15 cellular contexts compared by ENCODE assay signal in genomic region chr12:122850695-122851350, GRCh38. TPM values are rescaled to one million over a fixed set of nuclear protein-coding genes. Genes with fewer than 3 reads are reported as not detected.
DNase-seq lines count a peak whose midpoint lies in the region; ATAC-seq and TF ChIP-seq lines count a peak whose summit lies in the region.
"Had no signal": no experiment of that assay in that cellular context is flagged by ENCODE, and none has a peak within 500 bp of the region (broad histone marks: within the 10 kb centered on the region; RNA-seq: fewer than 3 reads in every experiment).

No MANE protein-coding gene starts in this region.

- H3K4me3 ChIP-seq in dorsolateral prefrontal cortex = no peak overlapping the region
- H3K4me3 ChIP-seq in osteoblast (ENCODE audit: insufficient read depth, low read length) = no peak overlapping the region
- H3K4me3 ChIP-seq in uterus = no peak overlapping the region

- peak; percentile 72 for DNase-seq in AG20443 (ENCODE audit: low spot score)
- peak; percentile 67 for DNase-seq in LHCN-M2 (ENCODE audit: low read depth)
- peak in 1 of 10 donors; percentile 37 for DNase-seq in dorsolateral prefrontal cortex
- peak; percentile 93 for DNase-seq in osteoblast (ENCODE audit: insufficient read length, low spot score, missing footprints)
- no peak for DNase-seq in uterus
- no peak for DNase-seq in putamen (ENCODE audit: low spot score)
- no peak for DNase-seq in activated T-helper 2 cell treated with anti-CD3 and anti-CD28 coated beads, Interferon-gamma antibody, Interleukin-2, Interleukin-4, amounts not matched to agents 10 μg/mL and 5 μg/mL and 100 μg/mL, durations not matched to agents 14 hours and 24 hours and 36 hours (ENCODE audit: low spot score)
- DNase-seq: activated CD4-positive, alpha-beta T cell treated with anti-CD3 and anti-CD28 coated beads, Interleukin-2, amount 10 ng/mL, durations not matched to agents 24 days and 14 days; activated T-cell treated with anti-CD3 and anti-CD28 coated beads, Interleukin-2, amount 50 U/mL, for 1 hour; BE2C; DND-41; NCI-H1105 treated with DMSO at 0.1 percent for 48 hours; NCI-H446; T-helper 2 cell had no signal

- H2AFZ ChIP-seq in osteoblast (ENCODE audit: low read length) = no peak overlapping the region

- no peak for ATAC-seq in GM18861 (IDR thresholded peaks at IDR 0.05; ENCODE audit: unreplicated experiment)

- H4K20me1 ChIP-seq in osteoblast (ENCODE audit: insufficient read depth, low read length) = no peaks in the 10 kb centered on the region

- no peaks in the 10 kb centered on the region for H3K79me2 ChIP-seq in osteoblast (ENCODE audit: insufficient read depth, low read length)

- H3K27me3 Mint-ChIP-seq in activated T-helper 2 cell treated with anti-CD3 and anti-CD28 coated beads, Interferon-gamma antibody, Interleukin-2, Interleukin-4, amounts not matched to agents 10 μg/mL and 5 μg/mL and 100 μg/mL, durations not matched to agents 14 hours and 24 hours and 36 hours (ENCODE audit: low read depth) = no peaks in the 10 kb centered on the region
- H3K27me3 Mint-ChIP-seq: activated CD4-positive, alpha-beta T cell treated with anti-CD3 and anti-CD28 coated beads, Interleukin-2, amount 10 ng/mL, durations not matched to agents 24 days and 14 days had no signal

- TF ChIP-seq POLR2A in uterus (IDR thresholded peaks at IDR 0.05) = no peak

- peaks cover 2% of the 10 kb centered on the region for H3K36me3 Mint-ChIP-seq in activated T-helper 2 cell treated with anti-CD3 and anti-CD28 coated beads, Interferon-gamma antibody, Interleukin-2, Interleukin-4, amounts not matched to agents 10 μg/mL and 5 μg/mL and 100 μg/mL, durations not matched to agents 14 hours and 24 hours and 36 hours (ENCODE audit: low read depth)

- H3K27me3 ChIP-seq in dorsolateral prefrontal cortex (no peaks in the 10 kb centered on the region), osteoblast (ENCODE audit: insufficient read depth, low read length) (no peaks in the 10 kb centered on the region), uterus (no peaks in the 10 kb centered on the region)
- H3K27me3 ChIP-seq: BE2C had no signal

- H3K9me3 Mint-ChIP-seq in activated T-helper 2 cell treated with anti-CD3 and anti-CD28 coated beads, Interferon-gamma antibody, Interleukin-2, Interleukin-4, amounts not matched to agents 10 μg/mL and 5 μg/mL and 100 μg/mL, durations not matched to agents 14 hours and 24 hours and 36 hours = no peaks in the 10 kb centered on the region
- H3K9me3 Mint-ChIP-seq: activated CD4-positive, alpha-beta T cell treated with anti-CD3 and anti-CD28 coated beads, Interleukin-2, amount 10 ng/mL, durations not matched to agents 24 days and 14 days had no signal

- no peak for TF ChIP-seq CTCF in dorsolateral prefrontal cortex (IDR thresholded peaks at IDR 0.05 in 54 of 56, conservative IDR thresholded peaks at IDR 0.05 in 2 of 56; ENCODE audit: low read depth in 1 of 56, partially characterized antibody in 56 of 56)
- TF ChIP-seq CTCF in osteoblast (IDR thresholded peaks at IDR 0.05; ENCODE audit: extremely low read depth, low read depth, low read length) = no peak
- TF ChIP-seq CTCF in uterus (IDR thresholded peaks at IDR 0.05) = no peak

- no peak overlapping the region for H3K4me2 ChIP-seq in osteoblast (ENCODE audit: insufficient read depth, low read length)

- no peaks in the 10 kb centered on the region for H3K4me1 Mint-ChIP-seq in activated T-helper 2 cell treated with anti-CD3 and anti-CD28 coated beads, Interferon-gamma antibody, Interleukin-2, Interleukin-4, amounts not matched to agents 10 μg/mL and 5 μg/mL and 100 μg/mL, durations not matched to agents 14 hours and 24 hours and 36 hours (ENCODE audit: low read depth)
- H3K4me1 Mint-ChIP-seq: activated CD4-positive, alpha-beta T cell treated with anti-CD3 and anti-CD28 coated beads, Interleukin-2, amount 10 ng/mL, durations not matched to agents 24 days and 14 days had no signal

- peaks cover 14% of the 10 kb centered on the region for H3K4me1 ChIP-seq in osteoblast (ENCODE audit: insufficient read depth, low read length)
- no peaks in the 10 kb centered on the region for H3K4me1 ChIP-seq in uterus

- H3K27ac ChIP-seq in dorsolateral prefrontal cortex (peak overlapping the region; percentile 17 to 99 (median 94)), osteoblast (ENCODE audit: low read depth, low read length) (no peak overlapping the region), uterus (peak overlapping the region in 1 of 2 donors; percentile 53)

- H3K36me3 ChIP-seq in osteoblast (ENCODE audit: insufficient read depth, low read length) = no peaks in the 10 kb centered on the region
- no peaks in the 10 kb centered on the region for H3K36me3 ChIP-seq in uterus
- H3K36me3 ChIP-seq: BE2C had no signal

- H3K4me3 Mint-ChIP-seq in activated T-helper 2 cell treated with anti-CD3 and anti-CD28 coated beads, Interferon-gamma antibody, Interleukin-2, Interleukin-4, amounts not matched to agents 10 μg/mL and 5 μg/mL and 100 μg/mL, durations not matched to agents 14 hours and 24 hours and 36 hours (ENCODE audit: low read depth) = no peak overlapping the region
- H3K4me3 Mint-ChIP-seq: activated CD4-positive, alpha-beta T cell treated with anti-CD3 and anti-CD28 coated beads, Interleukin-2, amount 10 ng/mL, durations not matched to agents 24 days and 14 days had no signal

- H3K27ac Mint-ChIP-seq in activated T-helper 2 cell treated with anti-CD3 and anti-CD28 coated beads, Interferon-gamma antibody, Interleukin-2, Interleukin-4, amounts not matched to agents 10 μg/mL and 5 μg/mL and 100 μg/mL, durations not matched to agents 14 hours and 24 hours and 36 hours = no peak overlapping the region
- H3K27ac Mint-ChIP-seq: activated CD4-positive, alpha-beta T cell treated with anti-CD3 and anti-CD28 coated beads, Interleukin-2, amount 10 ng/mL, durations not matched to agents 24 days and 14 days had no signal

- intact Hi-C loops in dorsolateral prefrontal cortex (cut with DNase I) (loop anchor here in 1 of 2 donors (10.0 kb wide), 1 partner anchor 56 kb away; no protein-coding TSS in a partner anchor), uterus (cut with DNase I; ENCODE audit: low total_unique reads) (no loop called here)
- intact Hi-C loops in activated T-helper 2 cell treated with anti-CD3 and anti-CD28 coated beads, Interferon-gamma antibody, Interleukin-2, Interleukin-4, amounts not matched to agents 10 μg/mL and 5 μg/mL and 100 μg/mL, durations not matched to agents 14 hours and 24 hours and 36 hours (cut with micrococcal nuclease) = no loop called here

- H3K9me3 ChIP-seq in osteoblast (ENCODE audit: low read depth, low read length) = no peaks in the 10 kb centered on the region
- H3K9me3 ChIP-seq in uterus = no peaks in the 10 kb centered on the region
- H3K9me3 ChIP-seq: BE2C had no signal

RNA-seq across cellular contexts. Expression of gene HIP1R, which starts 15.6 kb away (rescaled TPM):
- total RNA-seq in LHCN-M2 (2014; rRNA removed) (14.1 and 15.6 TPM in 2 replicates), dorsolateral prefrontal cortex (100 to 1,000 TPM in 104 of 120 experiments, 10 to 100 TPM in 16; 38.9 to 309 (median 147) TPM), osteoblast (19.4 and 21.0 TPM in 2 replicates), uterus (10 to 100 TPM in 3 of 4 donors, 1 to 10 TPM in 1; 2.9 to 31.3 (median 25.8) TPM)
- 8.2 TPM for polyA plus RNA-seq in LHCN-M2 (2012)
- 28.8 and 29.0 TPM in 2 replicates for total RNA-seq in activated T-helper 2 cell treated with anti-CD3 and anti-CD28 coated beads, Interferon-gamma antibody, Interleukin-2, Interleukin-4, amounts not matched to agents 10 μg/mL and 5 μg/mL and 100 μg/mL, durations not matched to agents 14 hours and 24 hours and 36 hours

RNA-seq across cellular contexts. Expression of gene VPS37B, which starts 45.1 kb away (rescaled TPM):
- total RNA-seq in LHCN-M2 (2014; rRNA removed) (62.8 and 66.0 TPM in 2 replicates), dorsolateral prefrontal cortex (10 to 100 TPM; 15.8 to 35.3 (median 22.0) TPM), osteoblast (19.2 and 20.6 TPM in 2 replicates), uterus (10 to 100 TPM in 3 of 4 donors, 1 to 10 TPM in 1; 3.3 to 21.6 (median 20.2) TPM)
- polyA plus RNA-seq in LHCN-M2 (2012) = 28.6 TPM
- 11.5 and 11.7 TPM in 2 replicates for total RNA-seq in activated T-helper 2 cell treated with anti-CD3 and anti-CD28 coated beads, Interferon-gamma antibody, Interleukin-2, Interleukin-4, amounts not matched to agents 10 μg/mL and 5 μg/mL and 100 μg/mL, durations not matched to agents 14 hours and 24 hours and 36 hours

Comparison
In these comparisons a context has a peak if more than half of its experiments do, and no peak if none do; other contexts are left out.
1. DNase-seq: peak in AG20443 (single experiment), LHCN-M2 (single experiment) and osteoblast (single experiment); none in uterus (0 of 2), putamen (single experiment) and activated T-helper 2 cell treated with anti-CD3 and anti-CD28 coated beads, Interferon-gamma antibody, Interleukin-2, Interleukin-4, amounts not matched to agents 10 μg/mL and 5 μg/mL and 100 μg/mL, durations not matched to agents 14 hours and 24 hours and 36 hours (single experiment).